ENCODE assay signal across 22 cellular contexts in genomic region chr11:33959855-33960400, GRCh38.
"Had no signal": no experiment of that assay in that cellular context is flagged by ENCODE, and none has a peak within 500 bp of the region (broad histone marks: within the 10 kb centered on the region; RNA-seq: fewer than 3 reads in every experiment).

No MANE protein-coding gene starts in this region.

- H3K4me3 ChIP-seq: hepatocyte, mucosa of descending colon, skin epidermis, suprapubic skin, transverse colon, vagina had no signal

- H3K4me1 ChIP-seq: foreskin keratinocyte, suprapubic skin, transverse colon, vagina had no signal

- DNase-seq: activated CD4-positive, alpha-beta memory T cell treated with anti-CD3 and anti-CD28 coated beads for 36 hours; activated CD4-positive, alpha-beta T cell treated with anti-CD3 and anti-CD28 coated beads for 36 hours; activated CD8-positive, alpha-beta memory T cell treated with anti-CD3 and anti-CD28 coated beads, Interleukin-2, amount 10 ng/mL, durations not matched to agents 7 days and 5 days; activated naive CD4-positive, alpha-beta T cell; activated naive CD8-positive, alpha-beta T cell treated with anti-CD3 and anti-CD28 coated beads for 36 hours; amniotic stem cell; effector memory CD8-positive, alpha-beta T cell; foreskin keratinocyte; mesenchymal stem cell; mucosa of descending colon; naive B cell; right cardiac atrium; stimulated activated CD4-positive, alpha-beta T cell treated with anti-CD3 and anti-CD28 coated beads, Interleukin-15, amount 100 ng/mL, for 24 hours; stimulated activated CD4-positive, alpha-beta T cell treated with anti-CD3 and anti-CD28 coated beads, Interleukin-2, amount 100 ng/mL, for 48 hours; stimulated activated naive CD8-positive, alpha-beta T cell treated with anti-CD3 and anti-CD28 coated beads, Interleukin-15, amount 100 ng/mL, for 72 hours; transverse colon had no signal

- ATAC-seq: activated CD4-positive, alpha-beta T cell treated with anti-CD3 and anti-CD28 coated beads for 36 hours; activated CD8-positive, alpha-beta memory T cell treated with anti-CD3 and anti-CD28 coated beads, Interleukin-2, amount 10 ng/mL, durations not matched to agents 7 days and 5 days; effector memory CD8-positive, alpha-beta T cell; foreskin keratinocyte; mucosa of descending colon; right cardiac atrium; stimulated activated naive CD8-positive, alpha-beta T cell treated with anti-CD3 and anti-CD28 coated beads, Interleukin-15, amount 100 ng/mL, for 72 hours; WTC11 had no signal

- H3K27me3 ChIP-seq: foreskin keratinocyte, hepatocyte, suprapubic skin, vagina had no signal

- H3K36me3 ChIP-seq: suprapubic skin, transverse colon, vagina had no signal

- H3K27ac ChIP-seq: epithelial cell of prostate, foreskin keratinocyte, hepatocyte, skin epidermis, suprapubic skin, transverse colon, vagina had no signal

- H2AFZ ChIP-seq: hepatocyte had no signal

- H3K9me3 ChIP-seq: mucosa of descending colon, suprapubic skin, transverse colon, vagina had no signal

- H3K4me2 ChIP-seq: hepatocyte had no signal

- H3K79me2 ChIP-seq: hepatocyte had no signal
